ENCODE assay signal across 19 cellular contexts in genomic region chr16:26816266-26816665, GRCh38.
"Had no signal": no experiment of that assay in that cellular context is flagged by ENCODE, and none has a peak within 500 bp of the region (broad histone marks: within the 10 kb centered on the region; RNA-seq: fewer than 3 reads in every experiment).

No MANE protein-coding gene starts in this region.

- H3K36me3 Mint-ChIP-seq: activated CD8-positive, alpha-beta memory T cell treated with anti-CD3 and anti-CD28 coated beads, Interleukin-2, amount 10 ng/mL, durations not matched to agents 7 days and 5 days; activated naive CD4-positive, alpha-beta T cell treated with anti-CD3 and anti-CD28 coated beads, Interleukin-2, amount 10 ng/mL, durations not matched to agents 7 days and 5 days; naive thymus-derived CD4-positive, alpha-beta T cell had no signal

- H3K36me3 ChIP-seq: ascending aorta, breast epithelium, tibial artery, uterus had no signal

- ATAC-seq: left lobe of liver; mucosa of descending colon; naive thymus-derived CD4-positive, alpha-beta T cell had no signal

- H3K27me3 ChIP-seq: ascending aorta, hepatocyte, uterus had no signal

- H3K4me3 ChIP-seq: ascending aorta, breast epithelium, hepatocyte, mucosa of descending colon, skin epidermis, tibial artery, uterus had no signal

- H3K9me3 Mint-ChIP-seq: activated naive CD4-positive, alpha-beta T cell treated with anti-CD3 and anti-CD28 coated beads, Interleukin-2, amount 10 ng/mL, durations not matched to agents 7 days and 5 days; activated T-helper 2 cell treated with anti-CD3 and anti-CD28 coated beads, Interferon-gamma antibody, Interleukin-2, Interleukin-4, amounts not matched to agents 10 μg/mL and 5 μg/mL and 100 μg/mL, durations not matched to agents 14 hours and 24 hours and 36 hours had no signal

- DNase-seq: activated CD4-positive, alpha-beta T cell treated with anti-CD3 and anti-CD28 coated beads for 1 hour; activated CD4-positive, alpha-beta T cell treated with anti-CD3 and anti-CD28 coated beads, Interleukin-2, amount 50 U/mL, for 4 hours; activated naive CD4-positive, alpha-beta T cell treated with anti-CD3 and anti-CD28 coated beads, Interleukin-2, amount 10 ng/mL, durations not matched to agents 7 days and 5 days; activated T-cell treated with anti-CD3 and anti-CD28 coated beads, Interleukin-2, amount 50 U/mL, for 1 hour; mucosa of descending colon; naive thymus-derived CD4-positive, alpha-beta T cell; stimulated activated CD4-positive, alpha-beta T cell treated with anti-CD3 and anti-CD28 coated beads, Interleukin-15, amount 100 ng/mL, for 24 hours; stimulated activated CD4-positive, alpha-beta T cell treated with anti-CD3 and anti-CD28 coated beads, Interleukin-4, amount 100 ng/mL, for 24 hours; stimulated activated naive CD4-positive, alpha-beta T cell; tibial artery; uterus had no signal

- H3K4me1 ChIP-seq: ascending aorta, breast epithelium, tibial artery, uterus had no signal

- H3K9me3 ChIP-seq: ascending aorta, breast epithelium, mucosa of descending colon, tibial artery, uterus had no signal

- H3K27ac ChIP-seq: ascending aorta, breast epithelium, hepatocyte, skin epidermis, tibial artery, uterus, VCaP had no signal

- H3K27me3 Mint-ChIP-seq: activated CD8-positive, alpha-beta memory T cell treated with anti-CD3 and anti-CD28 coated beads, Interleukin-2, amount 10 ng/mL, durations not matched to agents 7 days and 5 days; activated naive CD4-positive, alpha-beta T cell treated with anti-CD3 and anti-CD28 coated beads, Interleukin-2, amount 10 ng/mL, durations not matched to agents 7 days and 5 days had no signal

- H3K4me3 Mint-ChIP-seq: activated CD8-positive, alpha-beta memory T cell treated with anti-CD3 and anti-CD28 coated beads, Interleukin-2, amount 10 ng/mL, durations not matched to agents 7 days and 5 days; activated naive CD4-positive, alpha-beta T cell treated with anti-CD3 and anti-CD28 coated beads, Interleukin-2, amount 10 ng/mL, durations not matched to agents 7 days and 5 days; naive thymus-derived CD4-positive, alpha-beta T cell had no signal

- H3K4me1 Mint-ChIP-seq: activated naive CD4-positive, alpha-beta T cell treated with anti-CD3 and anti-CD28 coated beads, Interleukin-2, amount 10 ng/mL, durations not matched to agents 7 days and 5 days had no signal

- H3K27ac Mint-ChIP-seq: activated CD8-positive, alpha-beta memory T cell treated with anti-CD3 and anti-CD28 coated beads, Interleukin-2, amount 10 ng/mL, durations not matched to agents 7 days and 5 days; activated naive CD4-positive, alpha-beta T cell treated with anti-CD3 and anti-CD28 coated beads, Interleukin-2, amount 10 ng/mL, durations not matched to agents 7 days and 5 days; activated T-helper 2 cell treated with anti-CD3 and anti-CD28 coated beads, Interferon-gamma antibody, Interleukin-2, Interleukin-4, amounts not matched to agents 10 μg/mL and 5 μg/mL and 100 μg/mL, durations not matched to agents 14 hours and 24 hours and 36 hours; naive thymus-derived CD4-positive, alpha-beta T cell had no signal
